In genomic region chr1:25854554-25854953, GRCh38 we compare ENCODE assay signal across 1 cellular context.
TF ChIP-seq lines count a peak whose summit lies in the region.

No MANE protein-coding gene starts in this region.

TF ChIP-seq in K562, 482 proteins besides CTCF, POLR2A, EP300 and RAD21 (continued from another document):
- TF ChIP-seq ZNF324 (CRISPR knock-in tag; IDR thresholded peaks at IDR 0.05) (no peak), TAF7 (tag; IDR thresholded peaks at IDR 0.05) (no peak), ARNT (IDR thresholded peaks at IDR 0.05) (no peak), ATF3 (IDR thresholded peaks at IDR 0.05) (no peak), ATF3 (CRISPR knock-in tag; conservative IDR thresholded peaks at IDR 0.05) (no peak), MAFK (IDR thresholded peaks at IDR 0.05; ENCODE audit: low read length) (no peak), TCF3 (CRISPR knock-in tag; IDR thresholded peaks at IDR 0.05) (peak; percentile 43; the same call in 1 of the 2 replicates), ZKSCAN3 (CRISPR knock-in tag; IDR thresholded peaks at IDR 0.05) (no peak), E2F8 (IDR thresholded peaks at IDR 0.05; ENCODE audit: low read depth, partially characterized antibody) (no peak), NCOR1 (IDR thresholded peaks at IDR 0.05) (peak; percentile 79), ELF1 (tag; IDR thresholded peaks at IDR 0.05) (no peak), MNT (conservative IDR thresholded peaks at IDR 0.05) (0 out of 4 replicates have a peak, but pooled peaks of 1 of the 2 experiments have one; percentile 21), SNIP1 (IDR thresholded peaks at IDR 0.05; ENCODE audit: low read depth) (no peak), MLLT1 (IDR thresholded peaks at IDR 0.05) (no peak), ZNF398 (CRISPR knock-in tag; IDR thresholded peaks at IDR 0.05) (no peak), PHB (CRISPR knock-in tag; IDR thresholded peaks at IDR 0.05) (no peak), LCOR (CRISPR knock-in tag; IDR thresholded peaks at IDR 0.05) (no peak; the same call in 1 of the 2 replicates), ZNF436 (CRISPR knock-in tag; IDR thresholded peaks at IDR 0.05) (no peak), NFIX (CRISPR knock-in tag; IDR thresholded peaks at IDR 0.05; ENCODE audit: low read depth) (no peak), E4F1 (CRISPR knock-in tag; IDR thresholded peaks at IDR 0.05; ENCODE audit: borderline replicate concordance) (no peak), EZH2 (IDR thresholded peaks at IDR 0.05; ENCODE audit: borderline replicate concordance, low read depth, low read length) (no peak), ZNF134 (CRISPR knock-in tag; conservative IDR thresholded peaks at IDR 0.05) (no peak), TEAD4 (IDR thresholded peaks at IDR 0.05; ENCODE audit: low read length) (peak; percentile 50; the same call in 1 of the 2 replicates), TEAD4 (CRISPR knock-in tag; IDR thresholded peaks at IDR 0.05; ENCODE audit: borderline replicate concordance) (no peak), ZNF253 (CRISPR knock-in tag; conservative IDR thresholded peaks at IDR 0.05) (no peak), MIER1 (IDR thresholded peaks at IDR 0.05; ENCODE audit: low read depth) (no peak), ATF1 (CRISPR knock-in tag; IDR thresholded peaks at IDR 0.05) (no peak), ATF1 (tag; IDR thresholded peaks at IDR 0.05) (no peak), DLX4 (CRISPR knock-in tag; IDR thresholded peaks at IDR 0.05) (no peak), RBFOX2 (IDR thresholded peaks at IDR 0.05; ENCODE audit: low read depth, low read length) (no peak), IRF2 (CRISPR knock-in tag; IDR thresholded peaks at IDR 0.05) (no peak), PKNOX1 (IDR thresholded peaks at IDR 0.05) (0 out of 2 replicates have a peak, but pooled peaks have one; percentile 16), SMARCE1 (IDR thresholded peaks at IDR 0.05) (peak; percentile 25; the same call in 1 of the 2 replicates), HCFC1 (IDR thresholded peaks at IDR 0.05; ENCODE audit: low read depth, low read length) (no peak), BCOR (IDR thresholded peaks at IDR 0.05) (no peak), ZNF655 (CRISPR knock-in tag; IDR thresholded peaks at IDR 0.05) (no peak), HOXB6 (CRISPR knock-in tag; IDR thresholded peaks at IDR 0.05; ENCODE audit: borderline replicate concordance) (no peak), SMARCB1 (IDR thresholded peaks at IDR 0.05; ENCODE audit: insufficient read length, low read depth) (no peak)
TF ChIP-seq in K562: peak in this region for 19.
